In genomic region chr3:30747771-30748281, GRCh38 we compare ENCODE assay signal across 8 cellular contexts.
A peak's percentile ranks its signal among the peaks of the same experiment; 100 is the strongest.
DNase-seq lines count a peak whose midpoint lies in the region; ATAC-seq and TF ChIP-seq lines count a peak whose summit lies in the region.

No MANE protein-coding gene starts in this region.

- peaks cover 7% of the 10 kb centered on the region for H3K4me1 Mint-ChIP-seq in glutamatergic neuron (ENCODE audit: low read depth, unreplicated experiment)

- ATAC-seq in GM18502 (IDR thresholded peaks at IDR 0.05; ENCODE audit: poor library complexity, unreplicated experiment) (no peak), GM18858 (IDR thresholded peaks at IDR 0.05; ENCODE audit: unreplicated experiment) (no peak)

- peak; percentile 41 for DNase-seq in DMS53 (lab: John Stamatoyannopoulos, UW)
- no peak for DNase-seq in DMS53 treated with DMSO at 0.1 percent for 48 hours (lab: John Stamatoyannopoulos, UW; ENCODE audit: unreplicated experiment)
- peak; percentile 49 for DNase-seq in SK-MEL-5 (ENCODE audit: low read depth, low spot score)
- DNase-seq in glutamatergic neuron, result no peak
- peak; percentile 25 for DNase-seq in stromal cell of bone marrow (ENCODE audit: low read depth)
- DNase-seq in retina, result no peak

- H3K27ac Mint-ChIP-seq in glutamatergic neuron (ENCODE audit: unreplicated experiment), result no peak overlapping the region

- TF ChIP-seq CTCF in glutamatergic neuron (IDR thresholded peaks at IDR 0.05; ENCODE audit: partially characterized antibody, unreplicated experiment), result peak; percentile 49

- H3K27me3 Mint-ChIP-seq in glutamatergic neuron (ENCODE audit: unreplicated experiment), result no peaks in the 10 kb centered on the region

- H3K9me3 Mint-ChIP-seq in glutamatergic neuron (ENCODE audit: unreplicated experiment), result no peaks in the 10 kb centered on the region

- in situ Hi-C loops in SK-MEL-5 (cut with HindIII; ENCODE audit: low pct_unique_long_range_greater_than_20kb, low sequenced_read_pairs), result no loop called here

- H3K4me3 Mint-ChIP-seq in glutamatergic neuron (ENCODE audit: unreplicated experiment), result no peak overlapping the region

- H3K36me3 Mint-ChIP-seq in glutamatergic neuron (ENCODE audit: unreplicated experiment), result no peaks in the 10 kb centered on the region

Comparison
In these comparisons a context has a peak if more than half of its experiments do, and no peak if none do; other contexts are left out.
1. DNase-seq: peak in DMS53 (single experiment), SK-MEL-5 (single experiment) and stromal cell of bone marrow (single experiment); none in DMS53 treated with DMSO at 0.1 percent for 48 hours (single experiment), glutamatergic neuron (single experiment) and retina (single experiment).